ENCODE assay signal across 8 cellular contexts in the genomic region with DNA sequence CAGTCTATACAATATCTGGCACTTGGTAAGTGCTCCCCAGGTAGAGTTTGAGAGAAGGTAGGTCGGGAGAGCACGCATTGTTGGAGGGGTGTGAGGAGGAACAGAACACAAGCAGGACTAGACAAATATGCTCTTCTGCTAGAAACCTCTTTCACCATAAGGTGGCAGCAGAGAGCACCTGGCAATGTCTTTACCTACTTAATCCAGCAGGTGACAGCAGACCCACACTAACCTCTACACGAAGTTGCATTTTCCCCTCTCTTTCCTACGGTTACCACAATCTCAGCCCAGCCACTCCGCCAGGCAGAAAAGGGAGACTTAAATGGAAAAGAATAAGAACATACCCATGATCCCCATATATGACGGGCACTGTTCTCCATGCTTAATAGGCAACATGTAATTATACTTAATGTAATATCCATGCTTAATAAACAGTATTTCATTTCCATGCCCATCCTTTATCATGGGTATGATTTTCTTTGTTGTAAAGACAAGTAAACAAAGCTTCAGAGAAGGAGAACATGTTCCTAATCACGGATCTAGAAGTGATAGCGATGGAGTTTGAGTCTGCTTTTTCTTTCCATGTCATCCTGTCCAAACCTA. TPM values are rescaled to one million over a fixed set of nuclear protein-coding genes. Genes with fewer than 3 reads are reported as not detected.
A peak's percentile ranks its signal among the peaks of the same experiment; 100 is the strongest.
DNase-seq lines count a peak whose midpoint lies in the region; ATAC-seq and TF ChIP-seq lines count a peak whose summit lies in the region.

No MANE protein-coding gene starts in this region.

- H3K4me3 ChIP-seq in adipocyte (ENCODE audit: low read length) (no peak overlapping the region), heart left ventricle (no peak overlapping the region)

- WGBS in heart left ventricle, 4 donors, result 9 to 15% (median 12%) methylated on average over 8 of the region's 8 CpGs

- H3K9ac ChIP-seq in adipocyte (ENCODE audit: low read length), result no peak overlapping the region

- no peaks in the 10 kb centered on the region for H3K36me3 ChIP-seq in adipocyte (ENCODE audit: control insufficient read depth, insufficient read depth, low read length, severe bottlenecking)
- H3K36me3 ChIP-seq in heart left ventricle, result no peaks in the 10 kb centered on the region

- peak; percentile 75 for DNase-seq in AG08396 (ENCODE audit: low spot score)
- peak; percentile 63 for DNase-seq in GM19240 (ENCODE audit: insufficient read length, low spot score)
- peak; percentile 84 for DNase-seq in NCI-H1436 (lab: John Stamatoyannopoulos, UW)
- peak; percentile 58 for DNase-seq in T follicular helper cell (ENCODE audit: low read depth)
- DNase-seq in adipocyte (ENCODE audit: low read depth), result peak; percentile 90
- peak in 4 of 5 donors; percentile 63 to 79 (median 71) for DNase-seq in heart left ventricle
- DNase-seq in putamen (ENCODE audit: low spot score), result peak; percentile 51

- peak; percentile 99 to 100 (median 100) for TF ChIP-seq CTCF in heart left ventricle (IDR thresholded peaks at IDR 0.05)

- H3K9me3 ChIP-seq in adipocyte (ENCODE audit: control insufficient read depth, low read length) (peaks cover 8% of the 10 kb centered on the region), heart left ventricle (peaks cover 0 to 30% (median 2%) of the 10 kb centered on the region in 12 donors)

- H3K27me3 ChIP-seq in adipocyte (replicated peaks; ENCODE audit: control insufficient read depth, insufficient read depth, low read length) (peaks cover 4% of the 10 kb centered on the region), heart left ventricle (peaks cover 0 to 17% (median 0%) of the 10 kb centered on the region in 9 donors)

- no peak for TF ChIP-seq POLR2A in heart left ventricle (IDR thresholded peaks at IDR 0.05)

- peak overlapping the region in 2 of 12 donors; percentile 30 to 57 for H3K27ac ChIP-seq in heart left ventricle

- intact Hi-C loops in heart left ventricle (cut with DNase I), result loop anchor here (1.0 to 10.0 kb wide), 9 partner anchors 52 to 161 kb away; partner anchors contain the start of genes CCL2 (in 2 of the 10) and CCL13 (in 1 of the 10)

- H3K4me1 ChIP-seq in adipocyte (ENCODE audit: control insufficient read depth, insufficient read depth, low read length) (no peaks in the 10 kb centered on the region), heart left ventricle (peaks cover 0 to 32% (median under 1%) of the 10 kb centered on the region in 12 donors)

- ATAC-seq in heart left ventricle, result peak; percentile 81 to 94 (median 92)
- no peak for ATAC-seq in GM21529 (IDR thresholded peaks at IDR 0.05; ENCODE audit: unreplicated experiment)

RNA-seq across cellular contexts. Expression of gene CCL2, which starts 55.1 kb away (rescaled TPM):
- 100 to 1,000 TPM in 2 of 9 donors, 10 to 100 TPM in 7; 11.8 to 512 (median 43.9) TPM for total RNA-seq in heart left ventricle
- 10 to 100 TPM; 26.9 to 72.0 TPM for polyA plus RNA-seq in heart left ventricle
